ENCODE assay signal across 8 cellular contexts in the genomic region with DNA sequence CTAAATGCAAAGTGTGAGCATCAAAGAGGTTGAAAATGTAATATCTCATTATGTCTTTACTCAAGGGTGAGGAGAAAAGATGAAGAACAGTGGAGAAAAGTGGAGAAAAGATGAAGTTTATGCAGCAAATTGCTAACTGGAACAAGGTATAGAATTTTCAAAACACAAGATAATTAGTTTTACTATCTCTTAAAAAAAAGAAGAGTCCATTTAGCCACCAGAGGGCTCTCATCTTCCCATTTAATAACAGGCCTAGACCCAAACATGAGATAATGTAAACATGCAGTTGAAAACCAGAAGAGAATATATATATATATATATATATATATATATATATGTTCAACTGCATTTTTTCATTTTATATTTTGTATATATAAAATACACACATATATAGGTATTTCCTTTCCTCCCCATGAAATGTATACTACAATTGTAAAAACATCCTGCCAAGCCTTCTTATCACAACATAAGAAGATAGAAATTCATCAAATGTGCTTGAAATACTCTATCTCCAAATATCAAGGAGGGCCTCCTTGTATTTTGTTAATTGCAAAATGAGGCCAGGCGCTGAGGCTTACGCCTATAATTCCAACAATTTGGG.
DNase-seq lines count a peak whose midpoint lies in the region; ATAC-seq and TF ChIP-seq lines count a peak whose summit lies in the region.

No MANE protein-coding gene starts in this region.

- TF ChIP-seq CTCF in brain (conservative IDR thresholded peaks at IDR 0.05) (peak; percentile 69 to 71), lower lobe of right lung (IDR thresholded peaks at IDR 0.05) (peak; percentile 45)

- H3K36me3 ChIP-seq in lower lobe of right lung: no peaks in the 10 kb centered on the region

- intact Hi-C loops in activated CD4-positive, alpha-beta T cell treated with anti-CD3 and anti-CD28 coated beads, Interleukin-2, amount 10 ng/mL, durations not matched to agents 24 days and 14 days (cut with micrococcal nuclease): loop anchor here (5.0 kb wide), 2 partner anchors 37 to 907 kb away; no protein-coding TSS in a partner anchor
- intact Hi-C loops in lower lobe of right lung (cut with DNase I): no loop called here

- no peaks in the 10 kb centered on the region for H3K4me1 ChIP-seq in lower lobe of right lung

- H3K27me3 ChIP-seq in lower lobe of right lung (ENCODE audit: low read depth): no peaks in the 10 kb centered on the region

- DNase-seq in activated CD4-positive, alpha-beta T cell treated with anti-CD3 and anti-CD28 coated beads, Interleukin-2, amount 10 ng/mL, durations not matched to agents 24 days and 14 days: peak; percentile 73
- no peak for DNase-seq in activated CD4-positive, alpha-beta T cell treated with anti-CD3 and anti-CD28 coated beads, Interleukin-2, amount 50 U/mL, for 1 hour
- DNase-seq in NCI-H2227 treated with DMSO at 0.1 percent for 48 hours (lab: John Stamatoyannopoulos, UW) (peak; percentile 41), lower lobe of right lung (no peak), cortex of kidney (lab: John Stamatoyannopoulos, UW) (no peak)

- H3K36me3 Mint-ChIP-seq in activated CD4-positive, alpha-beta T cell treated with anti-CD3 and anti-CD28 coated beads, Interleukin-2, amount 10 ng/mL, durations not matched to agents 24 days and 14 days (ENCODE audit: low read depth): no peaks in the 10 kb centered on the region
- no peaks in the 10 kb centered on the region for H3K36me3 Mint-ChIP-seq in brain
- H3K36me3 Mint-ChIP-seq in activated T-helper 17 cell treated with anti-CD3 and anti-CD28 coated beads, Interleukin-2, amount 50 U/mL, for 72 hours (ENCODE audit: low read depth): no peaks in the 10 kb centered on the region

- no peak for ATAC-seq in lower lobe of right lung
- ATAC-seq in HG02571 (IDR thresholded peaks at IDR 0.05; ENCODE audit: unreplicated experiment): no peak
- no peak for ATAC-seq in activated T-helper 17 cell treated with anti-CD3 and anti-CD28 coated beads, Interleukin-2, amount 50 U/mL, for 72 hours (replicated peaks)

- no peak overlapping the region for H3K4me3 Mint-ChIP-seq in activated CD4-positive, alpha-beta T cell treated with anti-CD3 and anti-CD28 coated beads, Interleukin-2, amount 10 ng/mL, durations not matched to agents 24 days and 14 days
- H3K4me3 Mint-ChIP-seq in brain: no peak overlapping the region
- no peak overlapping the region for H3K4me3 Mint-ChIP-seq in activated T-helper 17 cell treated with anti-CD3 and anti-CD28 coated beads, Interleukin-2, amount 50 U/mL, for 72 hours

- no peaks in the 10 kb centered on the region for H3K9me3 Mint-ChIP-seq in activated CD4-positive, alpha-beta T cell treated with anti-CD3 and anti-CD28 coated beads, Interleukin-2, amount 10 ng/mL, durations not matched to agents 24 days and 14 days
- H3K9me3 Mint-ChIP-seq in brain: peaks cover 0 to 7% (median under 1%) of the 10 kb centered on the region in 5 experiments
- no peaks in the 10 kb centered on the region for H3K9me3 Mint-ChIP-seq in activated T-helper 17 cell treated with anti-CD3 and anti-CD28 coated beads, Interleukin-2, amount 50 U/mL, for 72 hours

- no peak overlapping the region for H3K27ac Mint-ChIP-seq in activated CD4-positive, alpha-beta T cell treated with anti-CD3 and anti-CD28 coated beads, Interleukin-2, amount 10 ng/mL, durations not matched to agents 24 days and 14 days
- H3K27ac Mint-ChIP-seq in brain: no peak overlapping the region
- H3K27ac Mint-ChIP-seq in activated T-helper 17 cell treated with anti-CD3 and anti-CD28 coated beads, Interleukin-2, amount 50 U/mL, for 72 hours: no peak overlapping the region

- no peak overlapping the region for H3K27ac ChIP-seq in lower lobe of right lung

- H3K9me3 ChIP-seq in lower lobe of right lung: no peaks in the 10 kb centered on the region

- H3K4me1 Mint-ChIP-seq in activated CD4-positive, alpha-beta T cell treated with anti-CD3 and anti-CD28 coated beads, Interleukin-2, amount 10 ng/mL, durations not matched to agents 24 days and 14 days: peaks cover 23% of the 10 kb centered on the region
- H3K4me1 Mint-ChIP-seq in brain: no peaks in the 10 kb centered on the region
- H3K4me1 Mint-ChIP-seq in activated T-helper 17 cell treated with anti-CD3 and anti-CD28 coated beads, Interleukin-2, amount 50 U/mL, for 72 hours: peaks cover 11% of the 10 kb centered on the region

- no peak overlapping the region for H3K4me3 ChIP-seq in lower lobe of right lung

- H3K27me3 Mint-ChIP-seq in activated CD4-positive, alpha-beta T cell treated with anti-CD3 and anti-CD28 coated beads, Interleukin-2, amount 10 ng/mL, durations not matched to agents 24 days and 14 days: no peaks in the 10 kb centered on the region
- peaks cover 11% of the 10 kb centered on the region for H3K27me3 Mint-ChIP-seq in brain
- no peaks in the 10 kb centered on the region for H3K27me3 Mint-ChIP-seq in activated T-helper 17 cell treated with anti-CD3 and anti-CD28 coated beads, Interleukin-2, amount 50 U/mL, for 72 hours

Comparison
In these comparisons a context has a peak if more than half of its experiments do, and no peak if none do; other contexts are left out.
1. DNase-seq: peak in activated CD4-positive, alpha-beta T cell treated with anti-CD3 and anti-CD28 coated beads, Interleukin-2, amount 10 ng/mL, durations not matched to agents 24 days and 14 days (single experiment) and NCI-H2227 treated with DMSO at 0.1 percent for 48 hours (single experiment); none in activated CD4-positive, alpha-beta T cell treated with anti-CD3 and anti-CD28 coated beads, Interleukin-2, amount 50 U/mL, for 1 hour (single experiment), lower lobe of right lung (single experiment) and cortex of kidney (single experiment).